Comparison of ENCODE assay signal across 9 cellular contexts in the genomic region with DNA sequence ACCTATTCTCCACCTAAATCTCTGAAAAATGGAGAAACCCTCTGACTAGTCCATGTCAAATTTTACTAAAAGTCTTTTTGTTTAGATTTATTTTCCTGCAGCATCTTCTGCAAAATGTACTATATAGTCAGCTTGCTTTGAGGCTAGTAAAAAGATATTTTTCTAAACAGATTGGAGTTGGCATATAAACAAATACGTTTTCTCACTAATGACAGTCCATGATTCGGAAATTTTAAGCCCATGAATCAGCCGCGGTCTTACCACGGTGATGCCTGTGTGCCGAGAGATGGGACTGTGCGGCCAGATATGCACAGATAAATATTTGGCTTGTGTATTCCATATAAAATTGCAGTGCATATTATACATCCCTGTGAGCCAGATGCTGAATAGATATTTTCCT. TPM values are rescaled to one million over a fixed set of nuclear protein-coding genes. Genes with fewer than 3 reads are reported as not detected.
A peak's percentile ranks its signal among the peaks of the same experiment; 100 is the strongest.
DNase-seq lines count a peak whose midpoint lies in the region; ATAC-seq and TF ChIP-seq lines count a peak whose summit lies in the region.
"Had no signal": no experiment of that assay in that cellular context is flagged by ENCODE, and none has a peak within 500 bp of the region (broad histone marks: within the 10 kb centered on the region; RNA-seq: fewer than 3 reads in every experiment).

No MANE protein-coding gene starts in this region.

- H3K9me3 ChIP-seq in SJSA1 (replicated peaks): no peaks in the 10 kb centered on the region
- H3K9me3 ChIP-seq in colonic mucosa: no peaks in the 10 kb centered on the region

- TF ChIP-seq CTCF in fibroblast of villous mesenchyme (IDR thresholded peaks at IDR 0.05; ENCODE audit: insufficient read depth, low read depth, low read length) (no peak), colonic mucosa (IDR thresholded peaks at IDR 0.05) (no peak)

- no peak overlapping the region for H3K9ac ChIP-seq in colonic mucosa (ENCODE audit: low read depth in 2 of 2, low read length in 2 of 2)
- H3K9ac ChIP-seq: BLaER1 had no signal

- DNase-seq in NCI-H748 (lab: John Stamatoyannopoulos, UW; ENCODE audit: unreplicated experiment) (peak; percentile 35), NCI-H748 treated with DMSO at 0.1 percent for 48 hours (lab: John Stamatoyannopoulos, UW) (no peak), SJSA1 (ENCODE audit: low read depth in 1 of 2, low spot score in 2 of 2) (peak; percentile 84), fibroblast of villous mesenchyme (ENCODE audit: low read depth) (peak; percentile 27), SKM-1 treated with dmso at 0.1 percent for 144 hours (lab: John Stamatoyannopoulos, UW; ENCODE audit: unreplicated experiment) (no peak), colonic mucosa (no peak)

- H3K27ac ChIP-seq in SJSA1: no peak overlapping the region; the same call in 1 of the 2 replicates
- peak overlapping the region in 11 of 21 experiments; percentile 11 to 91 (median 82) for H3K27ac ChIP-seq in skin epidermis
- no peak overlapping the region for H3K27ac ChIP-seq in colonic mucosa
- H3K27ac ChIP-seq: BLaER1 had no signal

- peak overlapping the region; percentile 88 for H3K4me3 ChIP-seq in SJSA1
- H3K4me3 ChIP-seq in fibroblast of villous mesenchyme (ENCODE audit: low read depth, low read length): peak overlapping the region; percentile 10
- peak overlapping the region; percentile 31 to 65 (median 61) for H3K4me3 ChIP-seq in skin epidermis
- H3K4me3 ChIP-seq in colonic mucosa: no peak overlapping the region

- H3K36me3 ChIP-seq in SJSA1 (peaks cover 61% of the 10 kb centered on the region), colonic mucosa (no peaks in the 10 kb centered on the region)
- H3K36me3 ChIP-seq: BLaER1 had no signal

- no peak for ATAC-seq in GM21528 (IDR thresholded peaks at IDR 0.05; ENCODE audit: low FRiP score, unreplicated experiment)

- intact Hi-C loops in colonic mucosa (cut with DNase I): no loop called here

- H3K27me3 ChIP-seq in SJSA1 (replicated peaks): no peaks in the 10 kb centered on the region
- peaks cover 67% of the 10 kb centered on the region for H3K27me3 ChIP-seq in colonic mucosa

- H3K4me1 ChIP-seq in SJSA1 (replicated peaks) (peaks cover 41% of the 10 kb centered on the region), colonic mucosa (peaks cover 10% of the 10 kb centered on the region)

RNA-seq across cellular contexts. Expression of a gene that starts 3.2 kb away (rescaled TPM):
- total RNA-seq in SJSA1 (2014; rRNA removed; shearing (Covaris generic)): 16.0 and 21.0 TPM in 2 replicates
- total RNA-seq in fibroblast of villous mesenchyme (1.9 and 2.2 TPM in 2 replicates), colonic mucosa (1 to 10 TPM in 1 of 2 donors, under 1 TPM in 1; 0.69 to 1.5 TPM)

Comparison
In these comparisons a context has a peak if more than half of its experiments do, and no peak if none do; other contexts are left out.
1. DNase-seq: peak in NCI-H748 (single experiment), SJSA1 (2 of 2) and fibroblast of villous mesenchyme (single experiment); none in NCI-H748 treated with DMSO at 0.1 percent for 48 hours (single experiment), SKM-1 treated with dmso at 0.1 percent for 144 hours (single experiment) and colonic mucosa (single experiment).
2. H3K27ac ChIP-seq: peak in skin epidermis (11 of 21); none in SJSA1 (single experiment) and colonic mucosa (single experiment).